11 cellular contexts compared by ENCODE assay signal in genomic region chr2:46849741-46850474, GRCh38.
A peak's percentile ranks its signal among the peaks of the same experiment; 100 is the strongest.
DNase-seq lines count a peak whose midpoint lies in the region; ATAC-seq, FAIRE-seq and TF ChIP-seq lines count a peak whose summit lies in the region.
"Had no signal": no experiment of that assay in that cellular context is flagged by ENCODE, and none has a peak within 500 bp of the region (broad histone marks: within the 10 kb centered on the region; RNA-seq: fewer than 3 reads in every experiment).

No MANE protein-coding gene starts in this region.

- H3K4me3 ChIP-seq in A549, result no peak overlapping the region
- H3K4me3 ChIP-seq in Peyer's patch, result no peak overlapping the region
- H3K4me3 ChIP-seq in esophagus muscularis mucosa, result no peak overlapping the region
- H3K4me3 ChIP-seq in muscle layer of colon (ENCODE audit: low read depth in 1 of 2, low read length in 2 of 2), result peak overlapping the region in 1 of 2 donors; percentile 10

- peaks cover 9% of the 10 kb centered on the region for H3K27me3 Mint-ChIP-seq in Calu3 (ENCODE audit: unreplicated experiment)

- H3K9ac ChIP-seq in muscle layer of colon (ENCODE audit: low read length), result peak overlapping the region; percentile 38

- no peak for TF ChIP-seq CTCF in A549 (IDR thresholded peaks at IDR 0.05)
- TF ChIP-seq CTCF in Peyer's patch (IDR thresholded peaks at IDR 0.05), result no peak
- TF ChIP-seq CTCF in esophagus muscularis mucosa (IDR thresholded peaks at IDR 0.05), result no peak
- TF ChIP-seq CTCF in Calu3 (IDR thresholded peaks at IDR 0.05; ENCODE audit: unreplicated experiment), result no peak

- no peak; a peak in 1 of 5 replicates for TF ChIP-seq RAD21 in A549 (conservative IDR thresholded peaks at IDR 0.05 in 1 of 2, IDR thresholded peaks at IDR 0.05 in 1 of 2)

- FAIRE-seq in A549 (lab: Jason Lieb, UNC), result no peak
- FAIRE-seq: colon had no signal

- intact Hi-C loops in esophagus muscularis mucosa (cut with DNase I) (no loop called here), Calu3 (cut with micrococcal nuclease; ENCODE audit: unreplicated experiment) (loop anchor here (5.0 kb wide), 1 partner anchor 48 kb away; no protein-coding TSS in a partner anchor)

- H3K9me3 ChIP-seq in A549, result peaks cover 20% of the 10 kb centered on the region
- H3K9me3 ChIP-seq in Peyer's patch, result no peaks in the 10 kb centered on the region
- no peaks in the 10 kb centered on the region for H3K9me3 ChIP-seq in esophagus muscularis mucosa
- no peaks in the 10 kb centered on the region for H3K9me3 ChIP-seq in muscle layer of colon (ENCODE audit: low read length)

- TF ChIP-seq POLR2A in A549 (IDR thresholded peaks at IDR 0.05; ENCODE audit: low read length), result no peak
- no peak for TF ChIP-seq POLR2A in Peyer's patch (IDR thresholded peaks at IDR 0.05)
- no peak for TF ChIP-seq POLR2A in esophagus muscularis mucosa (IDR thresholded peaks at IDR 0.05; ENCODE audit: low read depth)

- H3K4me2 ChIP-seq in A549, result peak overlapping the region; percentile 62

- DNase-seq in A549 (ENCODE audit: low read depth in 1 of 2, low spot score in 1 of 2) (peak in 1 of 2 experiments; percentile 50), Peyer's patch (peak in 1 of 3 donors; percentile 57), esophagus muscularis mucosa (ENCODE audit: extremely low spot score) (no peak), NCI-H128 (lab: John Stamatoyannopoulos, UW; ENCODE audit: unreplicated experiment) (no peak), Calu3 (no peak)
- DNase-seq: NCI-H1694 treated with DMSO at 0.1 percent for 48 hours, WERI-Rb-1 had no signal

- H3K36me3 ChIP-seq in Peyer's patch, result no peaks in the 10 kb centered on the region
- no peaks in the 10 kb centered on the region for H3K36me3 ChIP-seq in esophagus muscularis mucosa
- H3K36me3 ChIP-seq in muscle layer of colon (ENCODE audit: insufficient read depth, low read length), result no peaks in the 10 kb centered on the region
- H3K36me3 ChIP-seq: WERI-Rb-1 had no signal

- H3K27me3 ChIP-seq in Peyer's patch (no peaks in the 10 kb centered on the region), esophagus muscularis mucosa (no peaks in the 10 kb centered on the region), muscle layer of colon (ENCODE audit: control insufficient read depth in 1 of 2, insufficient read depth in 2 of 2, low read length in 2 of 2) (no peaks in the 10 kb centered on the region)

- peaks cover 78% of the 10 kb centered on the region for H3K4me1 ChIP-seq in A549
- peaks cover 0 to 60% (median 28%) of the 10 kb centered on the region in 4 donors for H3K4me1 ChIP-seq in Peyer's patch
- H3K4me1 ChIP-seq in esophagus muscularis mucosa, result peaks cover 68 to 95% (median 89%) of the 10 kb centered on the region in 4 donors
- H3K4me1 ChIP-seq in muscle layer of colon (ENCODE audit: insufficient read depth, low read length), result peaks cover 73% of the 10 kb centered on the region

- no peaks in the 10 kb centered on the region for H3K9me3 Mint-ChIP-seq in Calu3 (ENCODE audit: low read depth, unreplicated experiment)

- WGBS in A549 (ENCODE audit: missing lambda C conversion rate), result 36% methylated on average over 11 of the region's 11 CpGs
- WGBS in esophagus muscularis mucosa, result 38% methylated on average over 11 of the region's 11 CpGs

- no peak overlapping the region for H3K4me3 Mint-ChIP-seq in Calu3 (ENCODE audit: low read depth, unreplicated experiment)

- no peak overlapping the region for H3K27ac Mint-ChIP-seq in Calu3 (ENCODE audit: unreplicated experiment)

- CTCF ChIA-PET in A549 (lab: Yijun Ruan, JAX), result interaction anchor here (0.6 to 2.6 kb wide), 8 partner anchors 9 to 105 kb away, joined by 3 to 10 read pairs (median 4); no protein-coding TSS in a partner anchor
- CTCF ChIA-PET in Calu3 (lab: Charles Lee), result interaction anchor here (1.0 to 1.1 kb wide), 2 partner anchors 27 to 459 kb away, joined by 3 read pairs; no protein-coding TSS in a partner anchor

- H3K27ac ChIP-seq in A549, result peak overlapping the region; percentile 97 to 99
- peak overlapping the region in 3 of 4 donors; percentile 13 to 94 (median 86) for H3K27ac ChIP-seq in Peyer's patch
- peak overlapping the region; percentile 87 to 95 (median 92) for H3K27ac ChIP-seq in esophagus muscularis mucosa (replicated peaks in 1 of 4)
- H3K27ac ChIP-seq in muscle layer of colon (ENCODE audit: low read depth, low read length), result peak overlapping the region; percentile 78
- H3K27ac ChIP-seq: WERI-Rb-1 had no signal

- no peak for TF ChIP-seq EP300 in A549 (IDR thresholded peaks at IDR 0.05)
- TF ChIP-seq EP300 in esophagus muscularis mucosa (IDR thresholded peaks at IDR 0.05), result no peak

- BruUV-seq in Calu3 (replicated peaks; lab: Mats Ljungman, UMichigan), result no TSS peak

- H3K4me1 Mint-ChIP-seq in Calu3 (ENCODE audit: low read depth, unreplicated experiment), result peaks cover 61% of the 10 kb centered on the region

- POLR2A ChIA-PET in A549 (lab: Yijun Ruan, JAX), result no interaction called here

- peaks cover 8% of the 10 kb centered on the region for H3K36me3 Mint-ChIP-seq in Calu3 (ENCODE audit: insufficient read depth, unreplicated experiment)

- ATAC-seq in A549, result peak; percentile 14 to 46; a peak in 4 of 6 replicates
- ATAC-seq in GM21723 (IDR thresholded peaks at IDR 0.05; ENCODE audit: unreplicated experiment), result no peak
- no peak for ATAC-seq in HG02571 (IDR thresholded peaks at IDR 0.05; ENCODE audit: unreplicated experiment)

TF ChIP-seq in A549, 52 proteins besides CTCF, POLR2A, EP300 and RAD21 (continues in another document):
- TF ChIP-seq KDM5A (IDR thresholded peaks at IDR 0.05) (no peak), E2F6 (IDR thresholded peaks at IDR 0.05; ENCODE audit: borderline replicate concordance, low read depth) (peak; percentile 73; the same call in 1 of the 2 replicates), SREBF2 (IDR thresholded peaks at IDR 0.05) (no peak), MYC (IDR thresholded peaks at IDR 0.05; ENCODE audit: borderline replicate concordance, low read length) (peak; percentile 35; the same call in 1 of the 2 replicates), HES2 (IDR thresholded peaks at IDR 0.05) (no peak), JUNB (IDR thresholded peaks at IDR 0.05) (no peak; the same call in 1 of the 2 replicates), POLR2AphosphoS2 (conservative IDR thresholded peaks at IDR 0.05; ENCODE audit: low read length) (no peak), REST (IDR thresholded peaks at IDR 0.05) (no peak), TP53 (CRISPR knock-in tag; IDR thresholded peaks at IDR 0.05) (no peak), FOSB (CRISPR knock-in tag; IDR thresholded peaks at IDR 0.05) (no peak), FOSL2 (IDR thresholded peaks at IDR 0.05) (no peak), FOSL2 (CRISPR knock-in tag; IDR thresholded peaks at IDR 0.05) (no peak), HOXB13 (CRISPR knock-in tag; IDR thresholded peaks at IDR 0.05; ENCODE audit: low read depth) (peak; percentile 66; the same call in 1 of the 2 replicates), PHF8 (IDR thresholded peaks at IDR 0.05; ENCODE audit: borderline replicate concordance, low read depth) (no peak), JUN (IDR thresholded peaks at IDR 0.05) (peak in 1 of 2 experiments; percentile 6; a peak in 1 of 5 replicates), FOXS1 (CRISPR knock-in tag; IDR thresholded peaks at IDR 0.05) (no peak), MAX (IDR thresholded peaks at IDR 0.05) (peak; percentile 92), CHD2 (IDR thresholded peaks at IDR 0.05; ENCODE audit: low read length, partially characterized antibody) (no peak)

Comparison
In these comparisons a context has a peak if more than half of its experiments do, and no peak if none do; other contexts are left out.
1. ATAC-seq: peak in A549 (2 of 2); none in GM21723 (single experiment) and HG02571 (single experiment).
2. Peak in every context shown above with its lines, with median percentiles within 50 percentile points of each other: H3K27ac ChIP-seq.